ENCODE assay signal across 8 cellular contexts in the genomic region with DNA sequence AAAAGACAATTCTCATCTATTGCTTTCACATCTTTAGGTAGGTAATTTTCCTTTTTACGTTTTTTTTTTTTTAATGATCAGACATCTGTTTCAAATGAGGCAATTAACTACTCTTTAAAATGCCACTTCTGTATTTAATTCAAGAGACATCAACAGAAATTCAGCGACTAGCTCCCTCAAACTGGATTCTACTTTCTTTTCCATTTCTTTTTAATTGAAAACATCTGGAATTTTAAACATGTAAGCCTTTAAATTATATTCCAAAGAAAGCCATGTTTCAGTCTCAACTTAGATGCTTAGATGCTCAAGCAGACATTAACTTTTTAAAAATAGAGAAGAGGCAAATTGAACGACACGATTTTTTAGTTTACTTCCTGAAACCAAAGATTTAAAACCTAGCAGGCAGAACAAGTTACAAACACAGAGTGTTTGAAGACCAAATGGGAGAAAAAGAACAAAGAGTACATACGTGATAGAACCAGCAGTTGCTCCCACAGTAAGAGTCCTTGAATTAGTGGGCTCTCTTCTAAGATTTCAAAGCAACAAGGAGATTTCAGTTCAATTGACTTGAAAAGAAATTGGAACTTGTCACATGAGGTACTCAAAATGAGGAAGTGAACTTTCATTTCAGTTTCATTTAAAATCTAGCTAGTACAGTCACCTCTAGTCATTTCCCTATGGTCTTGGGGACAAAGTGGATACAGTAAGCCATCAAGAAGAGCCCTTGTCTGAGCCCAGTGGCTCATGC. TPM values are rescaled to one million over a fixed set of nuclear protein-coding genes. Genes with fewer than 3 reads are reported as not detected.
DNase-seq lines count a peak whose midpoint lies in the region; ATAC-seq and TF ChIP-seq lines count a peak whose summit lies in the region.

A gene (minus strand): TSS at position 550 of the 748 bp plus-strand sequence. CDS start 1,015 bp downstream, outside the sequence.

- no peaks in the 10 kb centered on the region for H3K9me3 Mint-ChIP-seq in IgD-negative memory B cell
- H3K9me3 Mint-ChIP-seq in activated CD8-positive, alpha-beta T cell treated with anti-CD3 and anti-CD28 coated beads, Interleukin-2, amount 10 ng/mL, durations not matched to agents 7 days and 5 days (ENCODE audit: insufficient read depth) = peaks cover 2% of the 10 kb centered on the region

- peaks cover 11% of the 10 kb centered on the region for H3K36me3 Mint-ChIP-seq in IgD-negative memory B cell
- H3K36me3 Mint-ChIP-seq in activated CD8-positive, alpha-beta T cell treated with anti-CD3 and anti-CD28 coated beads, Interleukin-2, amount 10 ng/mL, durations not matched to agents 7 days and 5 days (ENCODE audit: low read depth) = peaks cover 29% of the 10 kb centered on the region

- POLR2A ChIA-PET in activated CD8-positive, alpha-beta T cell treated with anti-CD3 and anti-CD28 coated beads, Interleukin-2, amount 10 ng/mL, durations not matched to agents 7 days and 5 days (lab: Charles Lee) = interaction anchor here (1.9 kb wide), 1 partner anchor 208 kb away, joined by 5 read pairs; no protein-coding TSS in a partner anchor

- WGBS in spleen, 5 donors = 0 to 2% (median 1%) methylated on average over 5 of the region's 5 CpGs

- peaks cover 1% of the 10 kb centered on the region for H3K27me3 Mint-ChIP-seq in IgD-negative memory B cell
- peaks cover under 1% of the 10 kb centered on the region for H3K27me3 Mint-ChIP-seq in activated CD8-positive, alpha-beta T cell treated with anti-CD3 and anti-CD28 coated beads, Interleukin-2, amount 10 ng/mL, durations not matched to agents 7 days and 5 days (ENCODE audit: low read depth)

- peak within 1 kb of the TSS; percentile 79 to 92 (median 90) for H3K27ac ChIP-seq in spleen

- peak within 1 kb of the TSS; percentile 96 for H3K4me3 Mint-ChIP-seq in IgD-negative memory B cell
- H3K4me3 Mint-ChIP-seq in activated CD8-positive, alpha-beta T cell treated with anti-CD3 and anti-CD28 coated beads, Interleukin-2, amount 10 ng/mL, durations not matched to agents 7 days and 5 days = peak within 1 kb of the TSS; percentile 96

- peaks cover 29 to 36% (median 33%) of the 10 kb centered on the region in 3 donors for H3K4me1 Mint-ChIP-seq in IgD-negative memory B cell
- H3K4me1 Mint-ChIP-seq in activated CD8-positive, alpha-beta T cell treated with anti-CD3 and anti-CD28 coated beads, Interleukin-2, amount 10 ng/mL, durations not matched to agents 7 days and 5 days (ENCODE audit: low read depth) = peaks cover 36% of the 10 kb centered on the region

- peaks cover 0 to 32% (median 6%) of the 10 kb centered on the region in 6 donors for H3K36me3 ChIP-seq in spleen

- H3K9me3 ChIP-seq in spleen = no peaks in the 10 kb centered on the region

- H3K4me3 ChIP-seq in spleen = peak within 1 kb of the TSS; percentile 33 to 75 (median 48)

- peak; percentile 60 for DNase-seq in GDM1 (lab: John Stamatoyannopoulos, UW)
- peak; percentile 25 for DNase-seq in activated CD8-positive, alpha-beta T cell treated with anti-CD3 and anti-CD28 coated beads, Interleukin-2, amount 10 ng/mL, durations not matched to agents 7 days and 5 days
- no peak for DNase-seq in left cardiac atrium
- DNase-seq in spleen = no peak
- DNase-seq in iPS-NIHi11 (ENCODE audit: low spot score) = no peak
- DNase-seq in cortex of kidney (lab: John Stamatoyannopoulos, UW) = no peak

- peaks cover 32 to 65% (median 49%) of the 10 kb centered on the region in 6 donors for H3K4me1 ChIP-seq in spleen

- TF ChIP-seq CTCF in spleen (IDR thresholded peaks at IDR 0.05 in 8 of 11, conservative IDR thresholded peaks at IDR 0.05 in 3 of 11) = no peak

- intact Hi-C loops in left cardiac atrium (cut with DNase I) = no loop called here
- intact Hi-C loops in spleen (cut with DNase I; ENCODE audit: low total_unique reads) = no loop called here

- TF ChIP-seq POLR2A in spleen (IDR thresholded peaks at IDR 0.05) = peak in 1 of 3 donors; percentile 57

- H3K27me3 ChIP-seq in spleen (replicated peaks in 1 of 7) = no peaks in the 10 kb centered on the region

- peak within 1 kb of the TSS; percentile 93 to 98 (median 96) for H3K27ac Mint-ChIP-seq in IgD-negative memory B cell
- H3K27ac Mint-ChIP-seq in activated CD8-positive, alpha-beta T cell treated with anti-CD3 and anti-CD28 coated beads, Interleukin-2, amount 10 ng/mL, durations not matched to agents 7 days and 5 days = peak within 1 kb of the TSS; percentile 96

- ATAC-seq in GM21515 (IDR thresholded peaks at IDR 0.05; ENCODE audit: unreplicated experiment) = peak; percentile 80
- peak; percentile 80 for ATAC-seq in activated CD8-positive, alpha-beta T cell treated with anti-CD3 and anti-CD28 coated beads, Interleukin-2, amount 10 ng/mL, durations not matched to agents 7 days and 5 days
- ATAC-seq in left cardiac atrium = peak; percentile 47 to 72

- CTCF ChIA-PET in activated CD8-positive, alpha-beta T cell treated with anti-CD3 and anti-CD28 coated beads, Interleukin-2, amount 10 ng/mL, durations not matched to agents 7 days and 5 days (lab: Charles Lee) = interaction anchor here (0.7 to 2.6 kb wide), 5 partner anchors 9 to 238 kb away, joined by 3 to 10 read pairs (median 3); no protein-coding TSS in a partner anchor

RNA-seq across cellular contexts. Expression of the gene that starts here (rescaled TPM):
- 478 TPM for polyA plus RNA-seq in IgD-negative memory B cell
- total RNA-seq in activated CD8-positive, alpha-beta T cell treated with anti-CD3 and anti-CD28 coated beads, Interleukin-2, amount 10 ng/mL, durations not matched to agents 7 days and 5 days = 10 to 100 TPM; 65.8 to 73.2 TPM
- total RNA-seq in left cardiac atrium = 10 to 100 TPM; 42.2 to 77.4 TPM
- 100 to 1,000 TPM; 495 to 685 (median 618) TPM for total RNA-seq in spleen
- polyA plus RNA-seq in spleen = 100 to 1,000 TPM; 117 to 181 (median 137) TPM

Comparison
In these comparisons a context has a peak if more than half of its experiments do, and no peak if none do; other contexts are left out.
1. RNA of the gene that starts here (total RNA-seq): 495 to 685 TPM in spleen; 42.2 to 77.4 TPM in left cardiac atrium and 65.8 to 73.2 TPM in activated CD8-positive, alpha-beta T cell treated with anti-CD3 and anti-CD28 coated beads, Interleukin-2, amount 10 ng/mL, durations not matched to agents 7 days and 5 days; every median in the first group is over 4 times any median in the second.
2. DNase-seq: peak in GDM1 (single experiment) and activated CD8-positive, alpha-beta T cell treated with anti-CD3 and anti-CD28 coated beads, Interleukin-2, amount 10 ng/mL, durations not matched to agents 7 days and 5 days (single experiment); none in left cardiac atrium (single experiment), spleen (single experiment), iPS-NIHi11 (single experiment) and cortex of kidney (single experiment).
3. Peak in every context shown above with its lines, with median percentiles within 50 percentile points of each other: ATAC-seq.